Comparison of ENCODE assay signal across 15 cellular contexts in the genomic region with DNA sequence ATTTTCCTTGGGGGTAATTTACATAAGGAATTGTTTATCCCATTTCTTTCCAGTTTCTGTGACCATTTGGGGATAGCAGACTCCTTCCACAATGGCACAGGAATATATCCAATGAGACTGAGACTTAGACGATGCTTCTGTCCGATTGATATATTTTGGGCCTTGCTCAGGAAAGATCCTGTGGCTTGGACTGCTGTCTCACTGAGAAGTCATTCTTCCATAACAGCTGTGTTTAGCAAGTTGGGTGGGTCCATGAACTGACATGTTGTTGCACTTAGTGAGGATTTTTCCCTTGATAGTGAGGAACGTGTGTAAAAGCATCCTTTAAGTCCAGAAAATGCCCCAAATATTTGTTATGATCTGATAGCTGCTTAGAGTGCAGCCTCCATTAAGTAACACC.
DNase-seq lines count a peak whose midpoint lies in the region; ATAC-seq and TF ChIP-seq lines count a peak whose summit lies in the region.
"Had no signal": no experiment of that assay in that cellular context is flagged by ENCODE, and none has a peak within 500 bp of the region (broad histone marks: within the 10 kb centered on the region; RNA-seq: fewer than 3 reads in every experiment).

No MANE protein-coding gene starts in this region.

- H2AFZ ChIP-seq in mesenchymal stem cell (ENCODE audit: low read depth, low read length): no peak overlapping the region

- DNase-seq in right cardiac atrium (no peak), left ventricle myocardium superior (no peak), mesenchymal stem cell (no peak), sciatic nerve (ENCODE audit: low spot score) (no peak), stomach (no peak), progenitor cell of endocrine pancreas (ENCODE audit: low spot score, unreplicated experiment) (no peak), omental fat pad (ENCODE audit: low spot score) (no peak), tibial nerve (ENCODE audit: low spot score in 2 of 2) (no peak)
- DNase-seq: 8988T; BE2C; CD4-positive, alpha-beta memory T cell; DMS79; GM23248 had no signal

- TF ChIP-seq EP300 in stomach (IDR thresholded peaks at IDR 0.05) (no peak), tibial nerve (IDR thresholded peaks at IDR 0.05) (no peak)

- no peak overlapping the region for H4K91ac ChIP-seq in mesenchymal stem cell (ENCODE audit: low read length)

- H3K36me3 ChIP-seq in mesenchymal stem cell (ENCODE audit: control insufficient read depth in 1 of 2, insufficient read depth in 2 of 2, low read depth in 1 of 2, low read length in 2 of 2) (peaks cover 0 to 5% of the 10 kb centered on the region in 2 experiments), stomach (peaks cover 0 to 6% (median 0%) of the 10 kb centered on the region in 4 donors), tibial nerve (no peaks in the 10 kb centered on the region)
- H3K36me3 ChIP-seq: BE2C had no signal

- no peak overlapping the region for H2BK5ac ChIP-seq in mesenchymal stem cell (ENCODE audit: low read depth, low read length, poor library complexity, severe bottlenecking)

- H3K4me1 ChIP-seq in right cardiac atrium (ENCODE audit: control insufficient read depth, insufficient read depth, low read length) (peaks cover 9% of the 10 kb centered on the region), mesenchymal stem cell (ENCODE audit: control insufficient read depth, insufficient read depth, low read depth, low read length) (no peaks in the 10 kb centered on the region), stomach (peaks cover 0 to 5% (median 0%) of the 10 kb centered on the region in 4 donors), tibial nerve (peaks cover 0 to 31% (median 5%) of the 10 kb centered on the region in 4 donors)
- H3K4me1 ChIP-seq: BE2C had no signal

- H3K27me3 Mint-ChIP-seq in progenitor cell of endocrine pancreas: no peaks in the 10 kb centered on the region
- H3K27me3 Mint-ChIP-seq: CD4-positive, alpha-beta memory T cell had no signal

- H3K27me3 ChIP-seq in right cardiac atrium (ENCODE audit: control insufficient read depth, insufficient read depth) (no peaks in the 10 kb centered on the region), mesenchymal stem cell (ENCODE audit: control insufficient read depth in 1 of 2, insufficient read depth in 1 of 2, low read length in 2 of 2) (no peaks in the 10 kb centered on the region), stomach (no peaks in the 10 kb centered on the region), tibial nerve (no peaks in the 10 kb centered on the region)
- H3K27me3 ChIP-seq: BE2C had no signal

- H3K9me3 ChIP-seq in right cardiac atrium (ENCODE audit: control insufficient read depth, low read length): no peaks in the 10 kb centered on the region
- no peaks in the 10 kb centered on the region for H3K9me3 ChIP-seq in mesenchymal stem cell (ENCODE audit: control insufficient read depth, low read length)
- H3K9me3 ChIP-seq in stomach: no peaks in the 10 kb centered on the region
- H3K9me3 ChIP-seq in tibial nerve: no peaks in the 10 kb centered on the region
- H3K9me3 ChIP-seq: BE2C had no signal

- H2BK15ac ChIP-seq in mesenchymal stem cell (ENCODE audit: low read depth, poor library complexity, severe bottlenecking): no peak overlapping the region

- TF ChIP-seq POLR2A in stomach (IDR thresholded peaks at IDR 0.05): no peak
- TF ChIP-seq POLR2A in tibial nerve (IDR thresholded peaks at IDR 0.05): no peak

- H2BK12ac ChIP-seq in mesenchymal stem cell (ENCODE audit: low read length in 2 of 2): no peak overlapping the region

- no peak overlapping the region for H3K4ac ChIP-seq in mesenchymal stem cell (ENCODE audit: low read depth in 1 of 2, low read length in 2 of 2)

- no peaks in the 10 kb centered on the region for H3K36me3 Mint-ChIP-seq in progenitor cell of endocrine pancreas (ENCODE audit: insufficient read depth)

- TF ChIP-seq CTCF in stomach (IDR thresholded peaks at IDR 0.05) (no peak), progenitor cell of endocrine pancreas (IDR thresholded peaks at IDR 0.05; ENCODE audit: unreplicated experiment) (no peak), omental fat pad (IDR thresholded peaks at IDR 0.05) (no peak), tibial nerve (IDR thresholded peaks at IDR 0.05) (no peak)

- 66% methylated on average over 3 of the region's 3 CpGs for WGBS in right cardiac atrium
- WGBS in mesenchymal stem cell: 99% methylated on average over 3 of the region's 3 CpGs
- 71 to 83% (median 82%) methylated on average over 3 of the region's 3 CpGs for WGBS in stomach, 5 donors
- 67 to 75% methylated on average over 3 of the region's 3 CpGs for WGBS in tibial nerve, 2 donors

- peak overlapping the region; percentile 19 for H3K9ac ChIP-seq in mesenchymal stem cell (ENCODE audit: low read length)
- H3K9ac ChIP-seq: GM23248 had no signal

- ATAC-seq in right cardiac atrium (no peak), left ventricle myocardium superior (no peak), sciatic nerve (peak; percentile 59), omental fat pad (ENCODE audit: low FRiP score) (no peak)
- ATAC-seq: HCT116 had no signal

- no peak overlapping the region for H2AK5ac ChIP-seq in mesenchymal stem cell (ENCODE audit: low read length, severe bottlenecking)

- H3K4me2 ChIP-seq in mesenchymal stem cell (ENCODE audit: low read length, poor library complexity, severe bottlenecking): no peak overlapping the region

- H3K4me3 Mint-ChIP-seq in progenitor cell of endocrine pancreas (ENCODE audit: low read depth): no peak overlapping the region
- H3K4me3 Mint-ChIP-seq: CD4-positive, alpha-beta memory T cell had no signal

- no peak overlapping the region for H3K14ac ChIP-seq in mesenchymal stem cell (ENCODE audit: low read length in 2 of 2)

- H3K4me1 Mint-ChIP-seq in progenitor cell of endocrine pancreas (ENCODE audit: low read depth): peaks cover 8% of the 10 kb centered on the region
- H3K4me1 Mint-ChIP-seq: CD4-positive, alpha-beta memory T cell had no signal

- H3K9me3 Mint-ChIP-seq in progenitor cell of endocrine pancreas (ENCODE audit: low read depth): no peaks in the 10 kb centered on the region
- H3K9me3 Mint-ChIP-seq: CD4-positive, alpha-beta memory T cell had no signal

- H3K23ac ChIP-seq in mesenchymal stem cell (ENCODE audit: low read length in 2 of 2): no peak overlapping the region

- H3K27ac ChIP-seq in right cardiac atrium (ENCODE audit: low read length): peak overlapping the region; percentile 37
- H3K27ac ChIP-seq in mesenchymal stem cell (ENCODE audit: low read length, poor library complexity, severe bottlenecking): no peak overlapping the region
- H3K27ac ChIP-seq in stomach: peak overlapping the region in 1 of 5 donors; percentile 17
- peak overlapping the region in 1 of 4 donors; percentile 48 for H3K27ac ChIP-seq in tibial nerve
- H3K27ac ChIP-seq: C4-2B, GM23248 had no signal

- H4K8ac ChIP-seq in mesenchymal stem cell (ENCODE audit: low read length): no peak overlapping the region

- no peak overlapping the region for H3K27ac Mint-ChIP-seq in progenitor cell of endocrine pancreas
- H3K27ac Mint-ChIP-seq: CD4-positive, alpha-beta memory T cell had no signal

- intact Hi-C loops in right cardiac atrium (cut with DNase I): no loop called here
- intact Hi-C loops in left ventricle myocardium superior (cut with micrococcal nuclease): no loop called here
- intact Hi-C loops in sciatic nerve (cut with DNase I): no loop called here
- intact Hi-C loops in stomach (cut with DNase I; ENCODE audit: low total_unique reads): no loop called here

- no peak overlapping the region for H2BK120ac ChIP-seq in mesenchymal stem cell (ENCODE audit: low read depth, low read length)

- H3K4me3 ChIP-seq in right cardiac atrium (ENCODE audit: low read length): no peak overlapping the region
- no peak overlapping the region for H3K4me3 ChIP-seq in mesenchymal stem cell (ENCODE audit: insufficient read depth in 1 of 2, low read depth in 1 of 2, low read length in 2 of 2)
- H3K4me3 ChIP-seq in stomach: no peak overlapping the region
- H3K4me3 ChIP-seq in tibial nerve: no peak overlapping the region
- H3K4me3 ChIP-seq: GM23248 had no signal

- H3K79me1 ChIP-seq in mesenchymal stem cell (replicated peaks; ENCODE audit: low read length, poor library complexity, severe bottlenecking): peaks cover 1% of the 10 kb centered on the region

- H3K18ac ChIP-seq in mesenchymal stem cell (ENCODE audit: low read depth in 1 of 2, low read length in 2 of 2): no peak overlapping the region
